Comparison of ENCODE assay signal across 32 cellular contexts in the genomic region with DNA sequence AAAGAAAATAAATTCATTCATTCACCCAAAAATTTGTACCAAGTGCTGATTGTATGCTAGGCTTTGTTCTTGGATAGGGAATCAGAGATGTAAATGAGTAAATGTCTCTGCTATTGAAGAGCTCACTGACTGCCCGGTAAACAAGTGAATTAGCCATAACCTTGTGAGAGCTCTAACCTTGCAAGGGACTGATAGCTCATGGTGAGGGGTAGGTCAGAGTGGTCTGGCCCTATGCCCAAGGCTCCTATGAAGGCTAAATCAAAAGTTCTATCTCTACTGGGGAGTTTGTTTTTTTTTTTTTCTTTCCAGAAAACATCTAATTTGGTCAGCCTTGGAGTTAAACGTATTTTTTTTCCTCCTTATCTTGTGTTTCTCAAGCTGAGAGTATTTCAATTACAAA.
"Had no signal": no experiment of that assay in that cellular context is flagged by ENCODE, and none has a peak within 500 bp of the region (broad histone marks: within the 10 kb centered on the region; RNA-seq: fewer than 3 reads in every experiment).

No MANE protein-coding gene starts in this region.

- H3K27ac ChIP-seq: ascending aorta, cardiac muscle cell, WERI-Rb-1 had no signal

- H3K27me3 ChIP-seq: ascending aorta, cardiac muscle cell had no signal

- H3K36me3 ChIP-seq: ascending aorta, cardiac muscle cell, WERI-Rb-1 had no signal

- H3K9me3 ChIP-seq: ascending aorta had no signal

- H3K4me3 ChIP-seq: ascending aorta, cardiac muscle cell had no signal

- ATAC-seq: activated CD8-positive, alpha-beta T cell treated with anti-CD3 and anti-CD28 coated beads for 36 hours; activated naive CD4-positive, alpha-beta T cell treated with anti-CD3 and anti-CD28 coated beads, Interleukin-2, amount 50 U/mL, for 72 hours; activated T-cell treated with anti-CD3 and anti-CD28 coated beads, Interleukin-2, amount 50 U/mL, for 4 hours; activated T-cell treated with anti-CD3 and anti-CD28 coated beads, Interleukin-2, amount 50 U/mL, for 72 hours; activated T-helper 17 cell treated with anti-CD3 and anti-CD28 coated beads, Interleukin-2, amount 50 U/mL, for 72 hours had no signal

- DNase-seq: activated B cell treated with CpG ODN at 0.5 μM for 24 hours; activated CD4-positive, alpha-beta memory T cell treated with anti-CD3 and anti-CD28 coated beads for 36 hours; activated CD4-positive, alpha-beta T cell treated with anti-CD3 and anti-CD28 coated beads for 4 hours; activated CD4-positive, alpha-beta T cell treated with anti-CD3 and anti-CD28 coated beads, Interleukin-2, amount 10 ng/mL, durations not matched to agents 24 days and 14 days; activated CD4-positive, alpha-beta T cell treated with anti-CD3 and anti-CD28 coated beads, Interleukin-2, amount 50 U/mL, for 1 hour; activated CD4-positive, alpha-beta T cell treated with anti-CD3 and anti-CD28 coated beads, Interleukin-2, amount 50 U/mL, for 4 hours; activated CD4-positive, CD25-positive, alpha-beta regulatory T cell treated with anti-CD3 and anti-CD28 coated beads, Interleukin-2, amount 50 U/mL, for 72 hours; activated CD8-positive, alpha-beta memory T cell treated with anti-CD3 and anti-CD28 coated beads, Interleukin-2, amount 50 U/mL, for 4 hours; activated CD8-positive, alpha-beta T cell treated with anti-CD3 and anti-CD28 coated beads for 36 hours; activated effector memory CD4-positive, alpha-beta T cell treated with anti-CD3 and anti-CD28 coated beads, Interleukin-2, amount 50 U/mL, for 16 hours; activated gamma-delta T cell treated with Interleukin-2 at 50 U/mL for 16 hours; activated naive CD4-positive, alpha-beta T cell; activated naive CD4-positive, alpha-beta T cell treated with anti-CD3 and anti-CD28 coated beads for 36 hours; activated naive CD4-positive, alpha-beta T cell treated with anti-CD3 and anti-CD28 coated beads, Interleukin-2, amount 50 U/mL, for 16 hours; activated naive CD8-positive, alpha-beta T cell treated with anti-CD3 and anti-CD28 coated beads for 36 hours; activated T-cell treated with anti-CD3 and anti-CD28 coated beads for 4 hours; activated T-cell treated with anti-CD3 and anti-CD28 coated beads, Interleukin-2, amount 50 U/mL, for 1 hour; activated T-cell treated with anti-CD3 and anti-CD28 coated beads, Interleukin-2, amount 50 U/mL, for 4 hours; activated T-cell treated with anti-CD3 and anti-CD28 coated beads, Interleukin-2, amount 50 U/mL, for 72 hours; amniotic stem cell; anterior cingulate cortex; caudate nucleus; cerebellar nuclear complex; SW 1271; T-helper 1 cell; T-helper 2 cell; T-helper 9 cell; WERI-Rb-1 had no signal
